In genomic region chr6:19838442-19839236, GRCh38 we compare ENCODE assay signal across 8 cellular contexts. TPM values are rescaled to one million over a fixed set of nuclear protein-coding genes. Genes with fewer than 3 reads are reported as not detected.
DNase-seq lines count a peak whose midpoint lies in the region; ATAC-seq and TF ChIP-seq lines count a peak whose summit lies in the region.

No MANE protein-coding gene starts in this region.

- H3K9me3 ChIP-seq in smooth muscle cell (replicated peaks; ENCODE audit: low read depth) (no peaks in the 10 kb centered on the region), adrenal gland (replicated peaks in 1 of 3) (no peaks in the 10 kb centered on the region)

- H4K20me1 ChIP-seq in smooth muscle cell (ENCODE audit: low read depth) = peaks cover 52% of the 10 kb centered on the region

- ATAC-seq in GM21576 (IDR thresholded peaks at IDR 0.05; ENCODE audit: unreplicated experiment) (no peak), HG03432 (IDR thresholded peaks at IDR 0.05; ENCODE audit: unreplicated experiment) (no peak)

- TF ChIP-seq CTCF in LNCaP clone FGC (IDR thresholded peaks at IDR 0.05; ENCODE audit: control insufficient read depth, extremely low read depth, insufficient read depth) (0 out of 2 replicates have a peak, but pooled peaks have one; percentile 8), smooth muscle cell (IDR thresholded peaks at IDR 0.05; ENCODE audit: borderline replicate concordance, insufficient read depth, poor library complexity, severe bottlenecking) (no peak), adrenal gland (IDR thresholded peaks at IDR 0.05) (no peak)

- H3K4me1 ChIP-seq in smooth muscle cell (ENCODE audit: low read depth) = peaks cover 57% of the 10 kb centered on the region
- H3K4me1 ChIP-seq in adrenal gland (replicated peaks in 1 of 2) = peaks cover 0 to 5% of the 10 kb centered on the region in 2 donors

- peak; percentile 88 for DNase-seq in DMS53 (lab: John Stamatoyannopoulos, UW)
- DNase-seq in LNCaP clone FGC (ENCODE audit: low read depth) = no peak
- no peak for DNase-seq in smooth muscle cell (lab: John Stamatoyannopoulos, UW; ENCODE audit: unreplicated experiment)
- no peak for DNase-seq in adrenal gland

- H3F3A ChIP-seq in smooth muscle cell (ENCODE audit: low read depth) = peaks cover 49% of the 10 kb centered on the region

- intact Hi-C loops in adrenal gland (cut with DNase I) = no loop called here

- peak overlapping the region; percentile 97 for H3K9ac ChIP-seq in smooth muscle cell (ENCODE audit: low read depth)

- TF ChIP-seq POLR2A in adrenal gland (IDR thresholded peaks at IDR 0.05) = no peak

- H3K27ac ChIP-seq in adipose tissue (ENCODE audit: low read depth, low read length) = peak overlapping the region; percentile 6
- peak overlapping the region; percentile 56 for H3K27ac ChIP-seq in smooth muscle cell (ENCODE audit: low read depth)
- peak overlapping the region in 2 of 5 donors; percentile 4 to 83 for H3K27ac ChIP-seq in adrenal gland

- H2AFZ ChIP-seq in smooth muscle cell (ENCODE audit: low read depth) = no peak overlapping the region

- H3K36me3 ChIP-seq in smooth muscle cell (ENCODE audit: low read depth) (no peaks in the 10 kb centered on the region), adrenal gland (replicated peaks in 1 of 2) (no peaks in the 10 kb centered on the region)

- H3K4me3 ChIP-seq in LNCaP clone FGC (ENCODE audit: low read depth, low read length) = peak overlapping the region; percentile 33
- H3K4me3 ChIP-seq in iPS-11a (ENCODE audit: low read depth, low read length) = peak overlapping the region; percentile 79
- peak overlapping the region; percentile 98 for H3K4me3 ChIP-seq in smooth muscle cell
- peak overlapping the region in 2 of 4 donors; percentile 24 to 65 for H3K4me3 ChIP-seq in adrenal gland

- H3K79me2 ChIP-seq in smooth muscle cell (ENCODE audit: low read depth) = peaks cover 51% of the 10 kb centered on the region

- 0 to 2% (median 1%) methylated on average over 58 to 63 of the region's 63 CpGs for WGBS in adipose tissue, 3 donors
- WGBS in smooth muscle cell (ENCODE audit: low lambda C conversion rate) = under 1% methylated on average over 63 of the region's 63 CpGs
- WGBS in adrenal gland, 4 donors = 2 to 3% (median 2%) methylated on average over 19 to 63 of the region's 63 CpGs

- H3K4me2 ChIP-seq in smooth muscle cell = peak overlapping the region; percentile 98

- H3K27me3 ChIP-seq in smooth muscle cell (ENCODE audit: low read depth) (no peaks in the 10 kb centered on the region), adrenal gland (peaks cover 51% of the 10 kb centered on the region)

RNA-seq across cellular contexts. Expression of gene ID4, which starts 1.5 kb away (rescaled TPM):
- polyA plus RNA-seq in adipose tissue = 10 to 100 TPM; 19.2 to 86.0 (median 34.0) TPM
- total RNA-seq in smooth muscle cell = 123 and 147 TPM in 2 replicates
- 181 and 223 TPM in 2 replicates for polyA plus RNA-seq in smooth muscle cell
- 10 to 100 TPM in 1 of 8 donors, 1 to 10 TPM in 7; 1.5 to 12.4 (median 6.3) TPM for total RNA-seq in adrenal gland
- polyA plus RNA-seq in adrenal gland = 1 to 10 TPM; 5.3 to 9.7 (median 9.3) TPM
